Comparison of ENCODE assay signal across 20 cellular contexts in genomic region chr3:56370991-56371775, GRCh38.
DNase-seq lines count a peak whose midpoint lies in the region; ATAC-seq, FAIRE-seq and TF ChIP-seq lines count a peak whose summit lies in the region.
"Had no signal": no experiment of that assay in that cellular context is flagged by ENCODE, and none has a peak within 500 bp of the region (broad histone marks: within the 10 kb centered on the region; RNA-seq: fewer than 3 reads in every experiment).

No MANE protein-coding gene starts in this region.

- H3K27ac Mint-ChIP-seq in WTC11 = peak overlapping the region; percentile 48; the same call in 1 of the 2 replicates
- H3K27ac Mint-ChIP-seq: IgD-negative memory B cell had no signal

- CTCF ChIA-PET in WTC11 (lab: Charles Lee) = interaction anchor here (1.4 to 4.3 kb wide), 2 partner anchors 24 to 98 kb away, joined by 3 to 25 read pairs; no protein-coding TSS in a partner anchor

- H3K9me3 ChIP-seq in kidney (ENCODE audit: control insufficient read depth in 1 of 2, low read length in 2 of 2) = peaks cover 3 to 4% of the 10 kb centered on the region in 2 donors
- no peaks in the 10 kb centered on the region for H3K9me3 ChIP-seq in smooth muscle cell (replicated peaks; ENCODE audit: low read depth)

- H3K27ac ChIP-seq in kidney (ENCODE audit: low read depth in 2 of 2, low read length in 2 of 2) (no peak overlapping the region), smooth muscle cell (ENCODE audit: low read depth) (no peak overlapping the region)
- H3K27ac ChIP-seq: HL-60 had no signal

- peaks cover 13% of the 10 kb centered on the region for H3K36me3 Mint-ChIP-seq in WTC11

- no peaks in the 10 kb centered on the region for H3K27me3 ChIP-seq in smooth muscle cell (ENCODE audit: low read depth)

- peaks cover 58% of the 10 kb centered on the region for H3K4me1 Mint-ChIP-seq in WTC11

- H3K79me2 ChIP-seq in smooth muscle cell (ENCODE audit: low read depth) = no peaks in the 10 kb centered on the region

- no peak for ATAC-seq in WTC11

- POLR2A ChIA-PET in WTC11 (lab: Charles Lee) = no interaction called here

- no peaks in the 10 kb centered on the region for H3K27me3 Mint-ChIP-seq in WTC11 (ENCODE audit: low read depth)
- H3K27me3 Mint-ChIP-seq: IgD-negative memory B cell had no signal

- intact Hi-C loops in head of caudate nucleus (cut with DNase I) = no loop called here
- intact Hi-C loops in kidney (cut with DNase I) = no loop called here

- no peak for FAIRE-seq in kidney (lab: Jason Lieb, UNC)
- FAIRE-seq: A204.1, H54, HTR-8/SVneo had no signal

- peaks cover 14% of the 10 kb centered on the region for H3K9me3 Mint-ChIP-seq in WTC11

- H3K4me1 ChIP-seq in kidney (ENCODE audit: control insufficient read depth in 1 of 2, insufficient read depth in 1 of 2, low read depth in 1 of 2, low read length in 2 of 2) (no peaks in the 10 kb centered on the region), smooth muscle cell (ENCODE audit: low read depth) (peaks cover 13% of the 10 kb centered on the region)

- H3K9ac ChIP-seq in kidney (ENCODE audit: low read length in 2 of 2) (no peak overlapping the region), smooth muscle cell (ENCODE audit: low read depth) (no peak overlapping the region)

- peak in 9 of 14 donors; percentile 11 to 37 (median 24) for DNase-seq in C1 segment of cervical spinal cord (lab: John Stamatoyannopoulos, UW)
- no peak for DNase-seq in WTC11 (ENCODE audit: low spot score)
- DNase-seq in head of caudate nucleus = peak in 25 of 42 donors; percentile 3 to 73 (median 40)
- DNase-seq in nucleus accumbens (lab: John Stamatoyannopoulos, UW) = peak in 29 of 56 donors; percentile 2 to 54 (median 19)
- DNase-seq in kidney = no peak
- DNase-seq in smooth muscle cell (lab: John Stamatoyannopoulos, UW; ENCODE audit: unreplicated experiment) = no peak
- no peak for DNase-seq in 8988T
- no peak for DNase-seq in DMS114 treated with DMSO at 0.1 percent for 48 hours (lab: John Stamatoyannopoulos, UW; ENCODE audit: unreplicated experiment)
- DNase-seq: DMS79, Kasumi-1, MM.1S, NCI-H1092 treated with DMSO at 0.1 percent for 48 hours, NCI-H2081 treated with DMSO at 0.1 percent for 48 hours, NCI-H510A treated with DMSO at 0.1 percent for 48 hours, SHP77 had no signal

- no peaks in the 10 kb centered on the region for H4K20me1 ChIP-seq in smooth muscle cell (ENCODE audit: low read depth)

- no peaks in the 10 kb centered on the region for H3K36me3 ChIP-seq in kidney (ENCODE audit: control insufficient read depth in 1 of 2, insufficient read depth in 2 of 2, low read length in 2 of 2)
- no peaks in the 10 kb centered on the region for H3K36me3 ChIP-seq in smooth muscle cell (ENCODE audit: low read depth)

- no peak overlapping the region for H3K4me2 ChIP-seq in smooth muscle cell

- no peak overlapping the region for H2AFZ ChIP-seq in smooth muscle cell (ENCODE audit: low read depth)

- no peak overlapping the region for H3K4me3 Mint-ChIP-seq in WTC11
- H3K4me3 Mint-ChIP-seq: IgD-negative memory B cell had no signal

- TF ChIP-seq CTCF in WTC11 (IDR thresholded peaks at IDR 0.05) (no peak), kidney (IDR thresholded peaks at IDR 0.05; ENCODE audit: borderline replicate concordance, extremely low read depth, insufficient read depth) (no peak), smooth muscle cell (IDR thresholded peaks at IDR 0.05; ENCODE audit: borderline replicate concordance, insufficient read depth, poor library complexity, severe bottlenecking) (no peak)

- H3K4me3 ChIP-seq in kidney (ENCODE audit: low read length in 2 of 2) (no peak overlapping the region), smooth muscle cell (no peak overlapping the region)

- no peaks in the 10 kb centered on the region for H3F3A ChIP-seq in smooth muscle cell (ENCODE audit: low read depth)

- WGBS in smooth muscle cell (ENCODE audit: low lambda C conversion rate) = 95% methylated on average over 3 of the region's 3 CpGs

TF ChIP-seq in WTC11, 78 proteins besides CTCF, POLR2A, EP300 and RAD21 (continues in another document):
- TF ChIP-seq ZNF512 (CRISPR knock-in tag; IDR thresholded peaks at IDR 0.05; ENCODE audit: borderline replicate concordance) (no peak), PREB (CRISPR knock-in tag; IDR thresholded peaks at IDR 0.05; ENCODE audit: borderline replicate concordance) (no peak), USF2 (CRISPR knock-in tag; IDR thresholded peaks at IDR 0.05) (no peak), ZSCAN18 (CRISPR knock-in tag; IDR thresholded peaks at IDR 0.05) (no peak), E2F4 (CRISPR knock-in tag; IDR thresholded peaks at IDR 0.05; ENCODE audit: borderline replicate concordance, low read depth) (no peak), ZNF416 (CRISPR knock-in tag; IDR thresholded peaks at IDR 0.05) (no peak), ERG (CRISPR knock-in tag; IDR thresholded peaks at IDR 0.05) (no peak), ZNF232 (CRISPR knock-in tag; IDR thresholded peaks at IDR 0.05) (no peak)

Comparison
In these comparisons a context has a peak if more than half of its experiments do, and no peak if none do; other contexts are left out.
1. DNase-seq: peak in C1 segment of cervical spinal cord (9 of 14), head of caudate nucleus (25 of 42) and nucleus accumbens (29 of 56); none in WTC11 (single experiment), kidney (single experiment), smooth muscle cell (single experiment), 8988T (single experiment) and DMS114 treated with DMSO at 0.1 percent for 48 hours (single experiment).